Comparison of ENCODE assay signal across 24 cellular contexts in genomic region chr9:86600977-86601376, GRCh38.
"Had no signal": no experiment of that assay in that cellular context is flagged by ENCODE, and none has a peak within 500 bp of the region (broad histone marks: within the 10 kb centered on the region; RNA-seq: fewer than 3 reads in every experiment).

No MANE protein-coding gene starts in this region.

- H3K27ac ChIP-seq: breast epithelium, colonic mucosa, dorsolateral prefrontal cortex, esophagus squamous epithelium, gastrocnemius medialis, left lung, pancreas, psoas muscle, tibial artery, WERI-Rb-1 had no signal

- H3K4me1 Mint-ChIP-seq: activated naive CD4-positive, alpha-beta T cell treated with anti-CD3 and anti-CD28 coated beads, Interleukin-2, amount 50 U/mL, for 24 hours; T-cell had no signal

- H3K36me3 ChIP-seq: breast epithelium, colonic mucosa, esophagus squamous epithelium, gastrocnemius medialis, left lung, pancreas, tibial artery, WERI-Rb-1 had no signal

- H3K36me3 Mint-ChIP-seq: activated naive CD4-positive, alpha-beta T cell treated with anti-CD3 and anti-CD28 coated beads, Interleukin-2, amount 50 U/mL, for 24 hours; T-cell had no signal

- H3K4me3 ChIP-seq: breast epithelium, colonic mucosa, dorsolateral prefrontal cortex, esophagus squamous epithelium, gastrocnemius medialis, left lung, pancreas, psoas muscle, tibial artery had no signal

- DNase-seq: activated CD4-positive, alpha-beta T cell treated with anti-CD3 and anti-CD28 coated beads for 1 hour; activated CD4-positive, alpha-beta T cell treated with anti-CD3 and anti-CD28 coated beads, Interleukin-2, amount 50 U/mL, for 1 hour; activated CD8-positive, alpha-beta T cell treated with anti-CD3 and anti-CD28 coated beads, Interleukin-2, amount 10 ng/mL, durations not matched to agents 7 days and 5 days; activated gamma-delta T cell; aorta; colonic mucosa; dorsolateral prefrontal cortex; esophagus squamous epithelium; gastrocnemius medialis; hippocampal formation; left lung; pancreas; psoas muscle; right cardiac atrium; stimulated activated CD4-positive, alpha-beta T cell treated with anti-CD3 and anti-CD28 coated beads, Interleukin-1b, Interleukin-23, amount 100 ng/mL, for 48 hours; substantia nigra; T-cell; tibial artery; WERI-Rb-1 had no signal

- H3K27ac Mint-ChIP-seq: activated CD8-positive, alpha-beta T cell treated with anti-CD3 and anti-CD28 coated beads, Interleukin-2, amount 10 ng/mL, durations not matched to agents 7 days and 5 days; activated naive CD4-positive, alpha-beta T cell treated with anti-CD3 and anti-CD28 coated beads, Interleukin-2, amount 50 U/mL, for 24 hours; activated T-helper 1 cell treated with anti-CD3 and anti-CD28 coated beads, Interleukin-12 subunit alpha, Interleukin-12 subunit beta, Interleukin-2, Interleukin-4 antibody, amounts not matched to agents 30 ng/mL and 10 ng/mL and 1 ng/mL, durations not matched to agents 14 hours and 24 hours and 36 hours; stimulated activated naive CD8-positive, alpha-beta T cell treated with anti-CD3 and anti-CD28 coated beads, Interleukin-15, Interleukin-2, amounts not matched to agents 100 ng/mL and 50 ng/mL, for 24 hours; T-cell; T-helper 2 cell treated with Interferon-gamma antibody and Interleukin-4, amounts not matched to agents 5 μg/mL and 100 μg/mL, for 36 hours had no signal

- H3K9me3 Mint-ChIP-seq: activated naive CD4-positive, alpha-beta T cell treated with anti-CD3 and anti-CD28 coated beads, Interleukin-2, amount 50 U/mL, for 24 hours; activated T-helper 1 cell treated with anti-CD3 and anti-CD28 coated beads, Interleukin-12 subunit alpha, Interleukin-12 subunit beta, Interleukin-2, Interleukin-4 antibody, amounts not matched to agents 30 ng/mL and 10 ng/mL and 1 ng/mL, durations not matched to agents 14 hours and 24 hours and 36 hours; stimulated activated naive CD8-positive, alpha-beta T cell treated with anti-CD3 and anti-CD28 coated beads, Interleukin-15, Interleukin-2, amounts not matched to agents 100 ng/mL and 50 ng/mL, for 24 hours; T-cell; T-helper 2 cell treated with Interferon-gamma antibody and Interleukin-4, amounts not matched to agents 5 μg/mL and 100 μg/mL, for 36 hours had no signal

- H3K27me3 ChIP-seq: breast epithelium, colonic mucosa, gastrocnemius medialis, left lung, pancreas, tibial artery had no signal

- H3K4me3 Mint-ChIP-seq: activated CD8-positive, alpha-beta T cell treated with anti-CD3 and anti-CD28 coated beads, Interleukin-2, amount 10 ng/mL, durations not matched to agents 7 days and 5 days; activated naive CD4-positive, alpha-beta T cell treated with anti-CD3 and anti-CD28 coated beads, Interleukin-2, amount 50 U/mL, for 24 hours; activated T-helper 1 cell treated with anti-CD3 and anti-CD28 coated beads, Interleukin-12 subunit alpha, Interleukin-12 subunit beta, Interleukin-2, Interleukin-4 antibody, amounts not matched to agents 30 ng/mL and 10 ng/mL and 1 ng/mL, durations not matched to agents 14 hours and 24 hours and 36 hours; stimulated activated naive CD8-positive, alpha-beta T cell treated with anti-CD3 and anti-CD28 coated beads, Interleukin-15, Interleukin-2, amounts not matched to agents 100 ng/mL and 50 ng/mL, for 24 hours; T-cell; T-helper 2 cell treated with Interferon-gamma antibody and Interleukin-4, amounts not matched to agents 5 μg/mL and 100 μg/mL, for 36 hours had no signal

- H3K9me3 ChIP-seq: breast epithelium, colonic mucosa, esophagus squamous epithelium, gastrocnemius medialis, left lung, pancreas, psoas muscle, tibial artery had no signal

- H3K4me1 ChIP-seq: colonic mucosa, left lung, psoas muscle, tibial artery had no signal
